ENCODE assay signal across 19 cellular contexts in the genomic region with DNA sequence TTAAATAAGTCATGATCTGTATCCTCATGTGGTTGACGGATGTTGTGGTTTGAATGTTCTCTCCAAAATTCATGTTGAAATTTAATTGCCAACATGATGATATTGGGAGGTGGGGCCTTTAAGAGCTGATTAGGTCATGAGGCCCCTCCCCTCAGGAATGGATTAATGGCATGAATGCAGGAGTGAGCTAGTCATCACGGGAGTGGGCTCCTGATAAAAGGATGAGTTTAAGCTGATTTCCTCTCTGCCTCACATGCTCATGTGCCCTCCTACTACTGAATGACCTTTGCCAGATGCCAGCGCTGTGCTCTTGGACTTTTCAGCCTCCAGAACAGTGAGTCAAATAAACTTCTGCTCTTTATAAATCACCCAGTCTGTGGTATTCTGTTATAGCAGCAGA.
DNase-seq lines count a peak whose midpoint lies in the region; ATAC-seq, FAIRE-seq and TF ChIP-seq lines count a peak whose summit lies in the region.
"Had no signal": no experiment of that assay in that cellular context is flagged by ENCODE, and none has a peak within 500 bp of the region (broad histone marks: within the 10 kb centered on the region; RNA-seq: fewer than 3 reads in every experiment).

No MANE protein-coding gene starts in this region.

- H3K4me3 ChIP-seq in NB4 (ENCODE audit: low read depth, low read length), result no peak overlapping the region
- H3K4me3 ChIP-seq: BLaER1 treated with 17β-estradiol and CSF1 and Interleukin-3, amounts not matched to agents 10 nM and 100 nM; colonic mucosa; PC-9; testis had no signal

- DNase-seq in EL (peak; percentile 50), NB4 (ENCODE audit: low read depth) (peak; percentile 2), epithelial cell of prostate (ENCODE audit: low read depth, low spot score) (no peak), omental fat pad (ENCODE audit: low spot score) (no peak), urothelium cell line (ENCODE audit: low spot score) (no peak), GM03348 (ENCODE audit: low spot score) (no peak), nucleus accumbens (lab: John Stamatoyannopoulos, UW) (no peak)
- DNase-seq in stimulated activated naive CD4-positive, alpha-beta T cell treated with Interleukin-2 at 50 U/mL for 16 hours (lab: John Stamatoyannopoulos, UW), result no peak
- DNase-seq: activated CD4-positive, alpha-beta T cell treated with anti-CD3 and anti-CD28 coated beads, Interleukin-2, amount 50 U/mL, for 48 hours; amygdala; colonic mucosa; erythroblast; left ventricle myocardium superior; naive B cell; NCI-H187 treated with DMSO at 0.1 percent for 48 hours; NCI-H524; PC-9; testis had no signal

- no peak for FAIRE-seq in urothelium cell line (lab: Jason Lieb, UNC)

- peak overlapping the region; percentile 31 for H3K27ac ChIP-seq in epithelial cell of prostate
- H3K27ac ChIP-seq: BLaER1 treated with 17β-estradiol and CSF1 and Interleukin-3, amounts not matched to agents 10 nM and 100 nM; colonic mucosa; PC-9; testis had no signal

- TF ChIP-seq CTCF in NB4 (IDR thresholded peaks at IDR 0.05; ENCODE audit: low read depth, low read length) (no peak), omental fat pad (IDR thresholded peaks at IDR 0.05) (no peak)

- no peak for TF ChIP-seq POLR2A in NB4 (IDR thresholded peaks at IDR 0.05; ENCODE audit: extremely low read depth, insufficient read length)

- ATAC-seq in omental fat pad (ENCODE audit: low FRiP score), result peak; percentile 83
- ATAC-seq: left ventricle myocardium superior had no signal

Comparison
In these comparisons a context has a peak if more than half of its experiments do, and no peak if none do; other contexts are left out.
1. DNase-seq: peak in EL (single experiment) and NB4 (single experiment); none in epithelial cell of prostate (single experiment), omental fat pad (single experiment), stimulated activated naive CD4-positive, alpha-beta T cell treated with Interleukin-2 at 50 U/mL for 16 hours (single experiment), urothelium cell line (single experiment), GM03348 (single experiment) and nucleus accumbens (0 of 56).